15 cellular contexts compared by ENCODE assay signal in the genomic region with DNA sequence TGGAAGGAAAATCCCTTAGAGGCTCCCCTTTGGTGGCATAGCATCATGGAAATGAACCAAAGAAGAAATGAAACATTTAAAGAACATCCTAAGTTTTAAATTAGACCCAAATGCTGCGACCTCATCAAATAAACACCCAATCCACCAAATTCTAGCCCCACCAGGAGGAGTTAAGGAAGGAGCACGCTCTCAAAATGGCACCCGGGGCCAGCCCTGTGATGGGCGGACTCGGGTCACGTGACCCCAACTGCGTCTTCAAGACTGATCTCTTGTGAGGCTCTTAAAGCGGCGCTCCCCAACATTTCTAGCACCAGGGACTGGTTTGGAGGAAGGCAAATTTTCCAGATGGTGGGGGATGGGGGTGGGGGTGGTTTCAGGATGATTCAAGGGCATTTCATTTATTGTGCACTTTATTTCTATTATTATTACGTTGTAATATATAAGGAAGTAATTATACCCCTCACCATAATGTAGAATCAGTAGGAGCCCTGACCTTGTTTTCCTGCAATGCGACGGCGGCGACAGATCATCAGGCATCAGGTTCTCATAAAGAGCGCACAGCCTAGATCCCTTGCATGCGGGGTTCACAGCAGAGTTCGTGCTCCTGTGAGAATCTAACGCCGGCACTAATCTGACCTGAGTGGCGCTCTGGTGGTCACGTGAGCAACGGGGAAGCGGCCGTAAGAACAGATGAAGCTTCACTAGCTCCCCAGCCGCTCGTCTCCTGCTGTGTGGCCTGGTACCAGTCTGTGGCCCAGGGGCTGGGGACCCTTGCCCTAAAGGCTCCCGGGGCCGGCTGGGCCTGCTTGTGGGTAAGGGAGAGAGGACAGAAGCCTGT. TPM values are rescaled to one million over a fixed set of nuclear protein-coding genes. Genes with fewer than 3 reads are reported as not detected.
DNase-seq lines count a peak whose midpoint lies in the region; ATAC-seq and TF ChIP-seq lines count a peak whose summit lies in the region.
"Had no signal": no experiment of that assay in that cellular context is flagged by ENCODE, and none has a peak within 500 bp of the region (broad histone marks: within the 10 kb centered on the region; RNA-seq: fewer than 3 reads in every experiment).

No MANE protein-coding gene starts in this region.

- H3K4me3 Mint-ChIP-seq in GM23338, result no peak overlapping the region
- H3K4me3 Mint-ChIP-seq in naive thymus-derived CD8-positive, alpha-beta T cell, result no peak overlapping the region
- no peak overlapping the region for H3K4me3 Mint-ChIP-seq in activated T-cell treated with anti-CD3 and anti-CD28 coated beads, Interleukin-2, amount 50 U/mL, for 4 hours
- H3K4me3 Mint-ChIP-seq: central memory CD8-positive, alpha-beta T cell; naive B cell; T-cell had no signal

- no peak overlapping the region for H2BK120ac ChIP-seq in trophoblast cell (ENCODE audit: insufficient read depth, low read length, poor library complexity)

- H4K12ac ChIP-seq in trophoblast cell (ENCODE audit: low read depth, low read length), result no peak overlapping the region

- no peak overlapping the region for H3K14ac ChIP-seq in trophoblast cell (ENCODE audit: low read length)

- ATAC-seq in GM23338, result no peak
- no peak for ATAC-seq in naive thymus-derived CD8-positive, alpha-beta T cell
- no peak for ATAC-seq in activated T-cell treated with anti-CD3 and anti-CD28 coated beads, Interleukin-2, amount 50 U/mL, for 4 hours
- ATAC-seq: T-cell had no signal

- H3K27ac Mint-ChIP-seq in GM23338, result no peak overlapping the region
- H3K27ac Mint-ChIP-seq in naive thymus-derived CD8-positive, alpha-beta T cell, result no peak overlapping the region
- H3K27ac Mint-ChIP-seq: T-cell had no signal

- no peaks in the 10 kb centered on the region; the same call in 2 of the 3 replicates for H3K9me3 Mint-ChIP-seq in GM23338
- H3K9me3 Mint-ChIP-seq in naive thymus-derived CD8-positive, alpha-beta T cell, result peaks cover 0 to 11% (median 6%) of the 10 kb centered on the region in 9 donors
- peaks cover 6% of the 10 kb centered on the region for H3K9me3 Mint-ChIP-seq in activated T-cell treated with anti-CD3 and anti-CD28 coated beads, Interleukin-2, amount 50 U/mL, for 4 hours

- H2BK5ac ChIP-seq in trophoblast cell (ENCODE audit: low read depth, low read length, poor library complexity), result no peak overlapping the region

- no peaks in the 10 kb centered on the region for H4K20me1 ChIP-seq in GM23338 (replicated peaks; ENCODE audit: insufficient read depth)

- no peak overlapping the region for H3K4ac ChIP-seq in trophoblast cell (ENCODE audit: low read depth, low read length)

- whole genome bisulfite sequencing in trophoblast cell (ENCODE audit: extremely low coverage, insufficient coverage, insufficient read length), result no CpG with 5 or more reads among the region's 28 CpGs

- H3K79me1 ChIP-seq in trophoblast cell (ENCODE audit: low read length), result no peaks in the 10 kb centered on the region

- no peaks in the 10 kb centered on the region for H3F3A ChIP-seq in GM23338 (replicated peaks; ENCODE audit: low read depth)

- DNase-seq in GM23338 (ENCODE audit: low spot score), result no peak
- peak in 2 of 3 experiments; percentile 77 to 88 for DNase-seq in NCI-H1417 (lab: John Stamatoyannopoulos, UW)
- DNase-seq in RPMI7951 (ENCODE audit: low read depth), result peak; percentile 69
- peak; percentile 51 to 77 for DNase-seq in trophoblast cell
- no peak for DNase-seq in naive thymus-derived CD8-positive, alpha-beta T cell
- DNase-seq in inferior parietal cortex (ENCODE audit: extremely low spot score), result no peak
- DNase-seq in activated T-cell treated with anti-CD3 and anti-CD28 coated beads, Interleukin-2, amount 50 U/mL, for 4 hours, result no peak
- DNase-seq: activated CD4-positive, alpha-beta T cell treated with anti-CD3 and anti-CD28 coated beads for 48 hours; activated T-cell treated with anti-CD3 and anti-CD28 coated beads for 4 hours; foreskin melanocyte; naive B cell; PC-9; T-cell had no signal

- H3K79me2 ChIP-seq in GM23338 (replicated peaks; ENCODE audit: insufficient read depth) (no peaks in the 10 kb centered on the region), trophoblast cell (ENCODE audit: control insufficient read depth, insufficient read depth, low read length, poor library complexity) (no peaks in the 10 kb centered on the region)

- peak overlapping the region; percentile 63; the same call in 1 of the 2 replicates for H2AFZ ChIP-seq in GM23338
- H2AFZ ChIP-seq in trophoblast cell (ENCODE audit: insufficient read depth, low read length, poor library complexity), result no peak overlapping the region
- H2AFZ ChIP-seq: PC-9 had no signal

- peaks cover 9% of the 10 kb centered on the region; the same call in 1 of the 2 replicates for H3K9me2 ChIP-seq in GM23338 (ENCODE audit: insufficient read depth)

- H3K4me1 Mint-ChIP-seq in GM23338, result no peaks in the 10 kb centered on the region
- peaks cover 0 to 2% (median 0%) of the 10 kb centered on the region in 4 donors for H3K4me1 Mint-ChIP-seq in naive thymus-derived CD8-positive, alpha-beta T cell
- no peaks in the 10 kb centered on the region for H3K4me1 Mint-ChIP-seq in activated T-cell treated with anti-CD3 and anti-CD28 coated beads, Interleukin-2, amount 50 U/mL, for 4 hours (ENCODE audit: low read depth)
- H3K4me1 Mint-ChIP-seq: central memory CD8-positive, alpha-beta T cell; T-cell had no signal

- peaks cover 4% of the 10 kb centered on the region; the same call in 1 of the 2 replicates for H3K27me3 ChIP-seq in GM23338 (ENCODE audit: insufficient read depth)
- no peaks in the 10 kb centered on the region for H3K27me3 ChIP-seq in trophoblast cell (ENCODE audit: insufficient read depth, low read length)

- no peak for TF ChIP-seq CTCF in GM23338 (conservative IDR thresholded peaks at IDR 0.05; ENCODE audit: low read depth in 2 of 2)

- POLR2A ChIA-PET in naive thymus-derived CD8-positive, alpha-beta T cell (lab: Charles Lee), result no interaction called here

- H3K27ac ChIP-seq in GM23338 (ENCODE audit: low read depth), result no peak overlapping the region
- no peak overlapping the region for H3K27ac ChIP-seq in trophoblast cell (ENCODE audit: low read depth, low read length)
- H3K27ac ChIP-seq: C4-2B, PC-9 had no signal

- H3K27me3 Mint-ChIP-seq in GM23338 (ENCODE audit: insufficient read depth, low read depth, poor library complexity), result peaks cover 5% of the 10 kb centered on the region
- H3K27me3 Mint-ChIP-seq in naive thymus-derived CD8-positive, alpha-beta T cell, result peaks cover 3 to 18% (median 9%) of the 10 kb centered on the region in 5 donors
- peaks cover 11% of the 10 kb centered on the region for H3K27me3 Mint-ChIP-seq in activated T-cell treated with anti-CD3 and anti-CD28 coated beads, Interleukin-2, amount 50 U/mL, for 4 hours (ENCODE audit: low read depth)

- H3K36me3 Mint-ChIP-seq in GM23338 (ENCODE audit: low read depth), result no peaks in the 10 kb centered on the region
- peaks cover 0 to 11% (median 0%) of the 10 kb centered on the region in 3 donors for H3K36me3 Mint-ChIP-seq in naive thymus-derived CD8-positive, alpha-beta T cell
- no peaks in the 10 kb centered on the region for H3K36me3 Mint-ChIP-seq in activated T-cell treated with anti-CD3 and anti-CD28 coated beads, Interleukin-2, amount 50 U/mL, for 4 hours (ENCODE audit: insufficient read depth)
- H3K36me3 Mint-ChIP-seq: T-cell had no signal

- H4K91ac ChIP-seq in trophoblast cell (ENCODE audit: low read depth, low read length), result no peak overlapping the region

- H3K4me3 ChIP-seq in GM23338, result no peak overlapping the region
- H3K4me3 ChIP-seq in trophoblast cell (ENCODE audit: low read depth, low read length), result no peak overlapping the region
- H3K4me3 ChIP-seq: PC-9 had no signal

- no peak overlapping the region for H3K9ac ChIP-seq in trophoblast cell (ENCODE audit: low read length)

- no peak overlapping the region for H2AK5ac ChIP-seq in trophoblast cell (ENCODE audit: low read length)

- H3K4me2 ChIP-seq in GM23338 (no peak overlapping the region), trophoblast cell (ENCODE audit: low read length) (no peak overlapping the region)
- H3K4me2 ChIP-seq: PC-9 had no signal

- peaks cover 21% of the 10 kb centered on the region for H3K9me3 ChIP-seq in trophoblast cell (ENCODE audit: insufficient read depth, low read depth, low read length)

- H3K4me1 ChIP-seq in GM23338 (ENCODE audit: insufficient read depth), result no peaks in the 10 kb centered on the region
- H3K4me1 ChIP-seq in trophoblast cell (ENCODE audit: control insufficient read depth in 1 of 2, insufficient read depth in 2 of 2, low read length in 2 of 2), result no peaks in the 10 kb centered on the region

- H3K23ac ChIP-seq in trophoblast cell (ENCODE audit: low read length), result no peak overlapping the region

- no peak overlapping the region for H2BK12ac ChIP-seq in trophoblast cell (ENCODE audit: low read length)

- H3K36me3 ChIP-seq in GM23338 (ENCODE audit: insufficient read depth) (no peaks in the 10 kb centered on the region), trophoblast cell (ENCODE audit: control insufficient read depth in 1 of 2, insufficient read depth in 2 of 2, low read length in 2 of 2) (no peaks in the 10 kb centered on the region)

- no peak overlapping the region for H4K8ac ChIP-seq in trophoblast cell (ENCODE audit: low read depth, low read length)

- H3K18ac ChIP-seq in trophoblast cell (ENCODE audit: low read length), result no peak overlapping the region

TF ChIP-seq in GM23338, 12 proteins besides CTCF, POLR2A, EP300 and RAD21 (continues in another document):
- TF ChIP-seq POLR2AphosphoS5 (IDR thresholded peaks at IDR 0.05; ENCODE audit: low read depth), result no peak

RNA-seq across cellular contexts. Expression of gene SLC22A11, which starts 55.3 kb away (rescaled TPM):
- total RNA-seq in GM23338 (2014; rRNA removed; shearing (Covaris generic)), result not detected in 2 replicates
- polyA plus RNA-seq in GM23338 (2016; fragmentation: Nextera tagmentation; extraction: Ambion mirVana), result not detected in 2 replicates
- total RNA-seq in RPMI7951 (2014; rRNA removed; shearing (Covaris generic)), result not detected in 2 replicates
- 50.0 and 52.1 TPM in 2 replicates for polyA plus RNA-seq in trophoblast cell (2013)
- total RNA-seq in naive thymus-derived CD8-positive, alpha-beta T cell, result not detected
- polyA plus RNA-seq in naive thymus-derived CD8-positive, alpha-beta T cell, result not detected
- total RNA-seq in activated T-cell treated with anti-CD3 and anti-CD28 coated beads, Interleukin-2, amount 50 U/mL, for 4 hours, result not detected
- total RNA-seq: T-cell had no signal

Comparison
In these comparisons a context has a peak if more than half of its experiments do, and no peak if none do; other contexts are left out.
1. DNase-seq: peak in NCI-H1417 (2 of 3), RPMI7951 (single experiment) and trophoblast cell (2 of 2); none in GM23338 (single experiment), naive thymus-derived CD8-positive, alpha-beta T cell (0 of 10), inferior parietal cortex (single experiment) and activated T-cell treated with anti-CD3 and anti-CD28 coated beads, Interleukin-2, amount 50 U/mL, for 4 hours (single experiment).